ENCODE assay signal across 1 cellular context in genomic region chr6:53300656-53301551, GRCh38.
TF ChIP-seq lines count a peak whose summit lies in the region.

No MANE protein-coding gene starts in this region.

TF ChIP-seq in HepG2, 621 proteins besides CTCF, POLR2A, EP300 and RAD21 (continued from another document):
- TF ChIP-seq BCL3 (CRISPR knock-in tag; IDR thresholded peaks at IDR 0.05) (0 out of 2 replicates have a peak, but pooled peaks have one; percentile 44), TFE3 (CRISPR knock-in tag; IDR thresholded peaks at IDR 0.05) (no peak), ZNF547 (CRISPR knock-in tag; IDR thresholded peaks at IDR 0.05) (peak; percentile 43; the same call in 1 of the 2 replicates), ZNF274 (CRISPR knock-in tag; IDR thresholded peaks at IDR 0.05) (0 out of 2 replicates have a peak, but pooled peaks have one; percentile 39), TAF1 (CRISPR knock-in tag; IDR thresholded peaks at IDR 0.05) (peak; percentile 20; the same call in 1 of the 2 replicates), ZNF292 (CRISPR knock-in tag; IDR thresholded peaks at IDR 0.05; ENCODE audit: borderline replicate concordance, low read depth) (no peak), XRCC5 (optimal IDR thresholded peaks at IDR 0.05; ENCODE audit: low read length) (peak; percentile 8), ZNF740 (CRISPR knock-in tag; IDR thresholded peaks at IDR 0.05) (no peak), LRRFIP1 (CRISPR knock-in tag; conservative IDR thresholded peaks at IDR 0.05) (no peak), ZNF788 (CRISPR knock-in tag; IDR thresholded peaks at IDR 0.05; ENCODE audit: borderline replicate concordance) (0 out of 2 replicates have a peak, but pooled peaks have one; percentile 36), ZNF205 (CRISPR knock-in tag; IDR thresholded peaks at IDR 0.05) (no peak), ZNF512B (CRISPR knock-in tag; IDR thresholded peaks at IDR 0.05; ENCODE audit: borderline replicate concordance) (0 out of 2 replicates have a peak, but pooled peaks have one; percentile 34), ZNF367 (CRISPR knock-in tag; IDR thresholded peaks at IDR 0.05; ENCODE audit: borderline replicate concordance) (no peak), NR1H2 (CRISPR knock-in tag; IDR thresholded peaks at IDR 0.05; ENCODE audit: borderline replicate concordance, low read depth) (no peak), ZNF790 (CRISPR knock-in tag; IDR thresholded peaks at IDR 0.05; ENCODE audit: borderline replicate concordance) (no peak), NCOR1 (IDR thresholded peaks at IDR 0.05; ENCODE audit: borderline replicate concordance, low read length) (0 out of 2 replicates have a peak, but pooled peaks have one; percentile 3), ZFP91 (CRISPR knock-in tag; IDR thresholded peaks at IDR 0.05; ENCODE audit: borderline replicate concordance) (peak; percentile 38; the same call in 1 of the 2 replicates), HNRNPL (IDR thresholded peaks at IDR 0.05; ENCODE audit: low read depth, low read length) (0 out of 2 replicates have a peak, but pooled peaks have one; percentile 27), SMARCC2 (IDR thresholded peaks at IDR 0.05) (no peak), ZNF691 (CRISPR knock-in tag; IDR thresholded peaks at IDR 0.05; ENCODE audit: borderline replicate concordance, low read depth) (no peak), JUNB (CRISPR knock-in tag; IDR thresholded peaks at IDR 0.05; ENCODE audit: borderline replicate concordance) (no peak), CREB3 (CRISPR knock-in tag; IDR thresholded peaks at IDR 0.05) (no peak), POGK (CRISPR knock-in tag; conservative IDR thresholded peaks at IDR 0.05) (no peak), ZNF432 (CRISPR knock-in tag; IDR thresholded peaks at IDR 0.05; ENCODE audit: borderline replicate concordance) (no peak), ZNF879 (CRISPR knock-in tag; IDR thresholded peaks at IDR 0.05) (no peak), ZNF687 (CRISPR knock-in tag; IDR thresholded peaks at IDR 0.05) (peak; percentile 24; the same call in 1 of the 2 replicates)
